Comparison of ENCODE assay signal across 24 cellular contexts in genomic region chr6:150471276-150471675, GRCh38.
"Had no signal": no experiment of that assay in that cellular context is flagged by ENCODE, and none has a peak within 500 bp of the region (broad histone marks: within the 10 kb centered on the region; RNA-seq: fewer than 3 reads in every experiment).

No MANE protein-coding gene starts in this region.

- H3K27ac ChIP-seq: colonic mucosa, epithelial cell of prostate, esophagus squamous epithelium, gastrocnemius medialis, heart left ventricle, hepatocyte, left lung, prostate gland, sigmoid colon, testis, tibial artery had no signal

- H3K4me3 ChIP-seq: colonic mucosa, esophagus squamous epithelium, gastrocnemius medialis, heart left ventricle, hepatocyte, left lung, prostate gland, sigmoid colon, testis, tibial artery had no signal

- H3K27me3 ChIP-seq: colonic mucosa, esophagus squamous epithelium, gastrocnemius medialis, heart left ventricle, hepatocyte, left lung, sigmoid colon, testis, tibial artery had no signal

- H3K4me1 ChIP-seq: colonic mucosa, gastrocnemius medialis, heart left ventricle, left lung, prostate gland, sigmoid colon, testis, tibial artery had no signal

- H3K4me2 ChIP-seq: hepatocyte had no signal

- ATAC-seq: gastrocnemius medialis; heart left ventricle; left cardiac atrium; left lung; naive thymus-derived CD8-positive, alpha-beta T cell; right cardiac atrium; stimulated activated effector memory CD8-positive, alpha-beta T cell treated with anti-CD3 and anti-CD28 coated beads, Interleukin-12 subunit alpha, Interleukin-12 subunit beta, amount 100 ng/mL, for 72 hours had no signal

- H2AFZ ChIP-seq: hepatocyte had no signal

- H3K9me3 ChIP-seq: colonic mucosa, esophagus squamous epithelium, gastrocnemius medialis, heart left ventricle, left lung, prostate gland, sigmoid colon, testis, tibial artery had no signal

- H3K36me3 ChIP-seq: colonic mucosa, esophagus squamous epithelium, gastrocnemius medialis, heart left ventricle, left lung, prostate gland, sigmoid colon, tibial artery had no signal

- DNase-seq: colonic mucosa; effector CD8-positive, alpha-beta T cell; endodermal cell; esophagus squamous epithelium; foreskin fibroblast; gastrocnemius medialis; heart left ventricle; left cardiac atrium; left lung; naive thymus-derived CD8-positive, alpha-beta T cell; nephron progenitor cell; nucleus accumbens; right cardiac atrium; sigmoid colon; stimulated activated CD4-positive, alpha-beta T cell treated with anti-CD3 and anti-CD28 coated beads, Interleukin-2, amount 100 ng/mL, for 24 hours; stimulated activated CD4-positive, alpha-beta T cell treated with anti-CD3 and anti-CD28 coated beads, Interleukin-4, amount 100 ng/mL, for 24 hours; stimulated activated naive CD4-positive, alpha-beta T cell treated with Interleukin-2 at 50 U/mL for 16 hours; substantia nigra; testis; tibial artery had no signal
